9 cellular contexts compared by ENCODE assay signal in genomic region chr6:29647927-29648642, GRCh38. TPM values are rescaled to one million over a fixed set of nuclear protein-coding genes. Genes with fewer than 3 reads are reported as not detected.
DNase-seq lines count a peak whose midpoint lies in the region; ATAC-seq, FAIRE-seq and TF ChIP-seq lines count a peak whose summit lies in the region.
"Had no signal": no experiment of that assay in that cellular context is flagged by ENCODE, and none has a peak within 500 bp of the region (broad histone marks: within the 10 kb centered on the region; RNA-seq: fewer than 3 reads in every experiment).

No MANE protein-coding gene starts in this region.

- ATAC-seq in left cardiac atrium (no peak), mucosa of descending colon (no peak), GM21360 (IDR thresholded peaks at IDR 0.05; ENCODE audit: unreplicated experiment) (no peak), HG03025 (IDR thresholded peaks at IDR 0.05; ENCODE audit: low FRiP score, unreplicated experiment) (no peak)

- H3K4ac ChIP-seq in H1 (replicated peaks; ENCODE audit: insufficient read length, low read depth, low read length): no peak overlapping the region

- H3K14ac ChIP-seq in H1 (ENCODE audit: insufficient read length): no peak overlapping the region

- TF ChIP-seq POLR2A in H1 (IDR thresholded peaks at IDR 0.05; ENCODE audit: control extremely low read depth in 1 of 2, low read depth in 2 of 2, low read length in 2 of 2): no peak
- TF ChIP-seq POLR2A in stomach (IDR thresholded peaks at IDR 0.05): no peak

- H2AK5ac ChIP-seq in H1 (ENCODE audit: low read depth, low read length): no peak overlapping the region

- no peak overlapping the region for H2BK12ac ChIP-seq in H1 (ENCODE audit: low read depth, low read length)

- H2BK15ac ChIP-seq in H1 (ENCODE audit: low read length): no peak overlapping the region

- H3K36me3 ChIP-seq in cardiac muscle cell: no peaks in the 10 kb centered on the region
- no peaks in the 10 kb centered on the region for H3K36me3 ChIP-seq in H1 (ENCODE audit: control insufficient read depth in 2 of 4, insufficient read depth in 4 of 4, low read length in 3 of 4)
- no peaks in the 10 kb centered on the region for H3K36me3 ChIP-seq in stomach
- no peaks in the 10 kb centered on the region for H3K36me3 ChIP-seq in mucosa of descending colon (ENCODE audit: low read depth)

- no peak overlapping the region for H4K5ac ChIP-seq in H1 (ENCODE audit: insufficient read length, low read depth, low read length)

- no peak for TF ChIP-seq EP300 in H1 (IDR thresholded peaks at IDR 0.05; ENCODE audit: borderline replicate concordance in 1 of 2, low read depth in 2 of 2, low read length in 2 of 2)
- no peak for TF ChIP-seq EP300 in stomach (IDR thresholded peaks at IDR 0.05)

- H2AFZ ChIP-seq in H1 (ENCODE audit: low read length): no peak overlapping the region

- no peaks in the 10 kb centered on the region for H3K79me2 ChIP-seq in H1 (ENCODE audit: control insufficient read depth in 1 of 2, insufficient read depth in 2 of 2, low read length in 2 of 2)

- intact Hi-C loops in left cardiac atrium (cut with DNase I) (loop anchor here in 1 of 2 donors (10.0 kb wide), 1 partner anchor 187 kb away; no protein-coding TSS in a partner anchor), stomach (cut with DNase I; ENCODE audit: low total_unique reads) (no loop called here), mucosa of descending colon (cut with DNase I, micrococcal nuclease) (no loop called here)

- H3K9me3 ChIP-seq in cardiac muscle cell (ENCODE audit: low read depth): no peaks in the 10 kb centered on the region
- H3K9me3 ChIP-seq in H1 (ENCODE audit: insufficient read depth in 2 of 2, low read depth in 1 of 2, low read length in 1 of 2): no peaks in the 10 kb centered on the region
- no peaks in the 10 kb centered on the region for H3K9me3 ChIP-seq in stomach
- no peaks in the 10 kb centered on the region for H3K9me3 ChIP-seq in mucosa of descending colon

- no peaks in the 10 kb centered on the region for H4K20me1 ChIP-seq in H1 (replicated peaks in 1 of 2; ENCODE audit: control insufficient read depth in 1 of 2, insufficient read depth in 2 of 2, low read length in 2 of 2)

- POLR2A ChIA-PET in H1 (lab: Charles Lee; ENCODE audit: partially characterized antibody): interaction anchor here (0.9 to 7.7 kb wide), 6 partner anchors 9 to 48 kb away, joined by 3 to 78 read pairs (median 4); partner anchors contain the start of gene GABBR1

- peak; percentile 56 to 59 for DNase-seq in cardiac muscle cell (ENCODE audit: low read depth in 1 of 2, low spot score in 1 of 2)
- no peak for DNase-seq in left cardiac atrium
- peak; percentile 30 for DNase-seq in NCI-H460 (ENCODE audit: extremely low read depth, low read depth)
- DNase-seq in H1 (ENCODE audit: low read depth in 1 of 2, low spot score in 2 of 2): no peak
- no peak for DNase-seq in stomach
- no peak for DNase-seq in mucosa of descending colon
- DNase-seq: activated naive CD8-positive, alpha-beta T cell treated with anti-CD3 and anti-CD28 coated beads, Interleukin-2, amount 10 ng/mL, durations not matched to agents 7 days and 5 days had no signal

- peak; percentile 91 to 95 for TF ChIP-seq RAD21 in H1 (IDR thresholded peaks at IDR 0.05 in 1 of 2, conservative IDR thresholded peaks at IDR 0.05 in 1 of 2; ENCODE audit: low read depth in 2 of 2, low read length in 2 of 2)

- H3K18ac ChIP-seq in H1 (ENCODE audit: extremely low read depth, low read length): no peak overlapping the region

- CTCF ChIA-PET in H1 (lab: Charles Lee; ENCODE audit: partially characterized antibody): interaction anchor here (0.7 to 33.1 kb wide), 19 partner anchors 8 to 212 kb away, joined by 3 to 658 read pairs (median 5); partner anchors contain the start of genes GABBR1, MOG and ZFP57

- H2BK20ac ChIP-seq in H1 (ENCODE audit: low read length): no peak overlapping the region

- 86% methylated on average over 23 of the region's 23 CpGs; no CpG with 5 or more reads in 1 of the 2 experiments for WGBS in H1 (ENCODE audit: extremely low coverage in 1 of 2, insufficient coverage in 1 of 2, insufficient read length in 1 of 2, insufficient replicate concordance in 2 of 2, low coverage in 1 of 2, low lambda C conversion rate in 2 of 2, missing lambda C conversion rate in 1 of 2), 2 experiments
- WGBS in stomach, 5 donors: 86 to 92% (median 91%) methylated on average over 23 of the region's 23 CpGs

- no peaks in the 10 kb centered on the region for H3K23me2 ChIP-seq in H1 (ENCODE audit: low read depth, low read length)

- no peak overlapping the region for H3K56ac ChIP-seq in H1 (replicated peaks; ENCODE audit: insufficient read length, low read depth, low read length)

- H4K91ac ChIP-seq in H1 (replicated peaks; ENCODE audit: insufficient read length, low read length): no peak overlapping the region

- H3K27me3 ChIP-seq in cardiac muscle cell (no peaks in the 10 kb centered on the region), H1 (replicated peaks in 1 of 4; ENCODE audit: control insufficient read depth in 3 of 4, extremely low read depth in 1 of 4, insufficient read depth in 3 of 4, low read length in 3 of 4) (no peaks in the 10 kb centered on the region), stomach (no peaks in the 10 kb centered on the region)

- no peak overlapping the region for H3K9ac ChIP-seq in H1 (replicated peaks in 1 of 4; ENCODE audit: extremely low read depth in 1 of 4, low read depth in 3 of 4, low read length in 3 of 4)

- H3K4me1 ChIP-seq in cardiac muscle cell (ENCODE audit: low read depth) (peaks cover 2% of the 10 kb centered on the region), H1 (replicated peaks in 1 of 4; ENCODE audit: control insufficient read depth in 3 of 4, insufficient read depth in 4 of 4, low read length in 3 of 4) (peaks cover 3 to 15% (median 9%) of the 10 kb centered on the region in 4 experiments; a peak in 6 of 7 replicates), stomach (peaks cover 3 to 14% (median 7%) of the 10 kb centered on the region in 4 donors), mucosa of descending colon (ENCODE audit: low read depth) (no peaks in the 10 kb centered on the region)

- H2BK5ac ChIP-seq in H1 (ENCODE audit: low read depth, low read length): no peak overlapping the region

- peak; percentile 72 for TF ChIP-seq CTCF in cardiac muscle cell (IDR thresholded peaks at IDR 0.05; ENCODE audit: low read depth, low read length)
- TF ChIP-seq CTCF in H1 (IDR thresholded peaks at IDR 0.05; ENCODE audit: control extremely low read depth in 1 of 3, insufficient read depth in 1 of 3, low read depth in 1 of 3, low read length in 3 of 3): peak in 2 of 3 experiments; percentile 68 to 86; a peak in 3 of 4 replicates
- peak in 5 of 7 experiments; percentile 11 to 39 (median 17) for TF ChIP-seq CTCF in stomach (IDR thresholded peaks at IDR 0.05)
- TF ChIP-seq CTCF in mucosa of descending colon (IDR thresholded peaks at IDR 0.05): no peak

- H3K23ac ChIP-seq in H1 (ENCODE audit: insufficient read length): no peak overlapping the region

- peak; percentile 90 for FAIRE-seq in H1 (lab: Jason Lieb, UNC)

- H3K27ac ChIP-seq in cardiac muscle cell (no peak overlapping the region), H1 (ENCODE audit: low read depth, low read length) (no peak overlapping the region), stomach (no peak overlapping the region)

- no peaks in the 10 kb centered on the region for H3K79me1 ChIP-seq in H1 (ENCODE audit: low read depth, low read length)

- H2BK120ac ChIP-seq in H1 (replicated peaks; ENCODE audit: low read depth, low read length): no peak overlapping the region

- no peak overlapping the region for H3K4me2 ChIP-seq in H1 (ENCODE audit: insufficient read depth in 1 of 2, low read depth in 2 of 2, low read length in 2 of 2)

- no peak overlapping the region for H3K4me3 ChIP-seq in cardiac muscle cell
- H3K4me3 ChIP-seq in H1 (ENCODE audit: extremely low read depth in 1 of 4, insufficient read depth in 2 of 4, low read depth in 3 of 4, low read length in 4 of 4): no peak overlapping the region
- no peak overlapping the region for H3K4me3 ChIP-seq in stomach
- H3K4me3 ChIP-seq in mucosa of descending colon: no peak overlapping the region

- H4K8ac ChIP-seq in H1 (ENCODE audit: extremely low read depth, insufficient read depth, low read length): no peak overlapping the region

RNA-seq across cellular contexts. Expression of gene MOG, which starts 8.8 kb away (rescaled TPM):
- total RNA-seq in cardiac muscle cell (1.3 and 1.8 TPM in 2 replicates), left cardiac atrium (1 to 10 TPM; 1.7 to 3.5 TPM), stomach (not detected), mucosa of descending colon (not detected)
- polyA plus RNA-seq in cardiac muscle cell (2.4 and 2.9 TPM in 2 replicates), H1 (2011; rRNA removed) (0.17 and 0.19 TPM in 2 replicates), stomach (not detected)
- total RNA-seq in NCI-H460 (2014; rRNA removed; shearing (Covaris generic)): not detected in 2 replicates
- polyA plus RNA-seq in NCI-H460 (2014; cell fraction: nucleus; rRNA removed): not detected in 2 replicates
- total RNA-seq in H1 (2021; fragmentation: NEBNext Ultra II Directional; extraction: Animal tissue kit (Norgen Biotek cat#: 25700)): 0.31 and 0.86 TPM in 2 replicates
- 0.43 TPM for polyA plus RNA-seq in H1 (2011; cell fraction: cytosol; rRNA removed)
- polyA plus RNA-seq in H1 (2011; cell fraction: nucleus; rRNA removed): 0.36 TPM
- 0.19 to 0.36 TPM (median 0.33 TPM) in 4 replicates for polyA plus RNA-seq in H1 (2012, experiment 1 of 2)
- 0.28 TPM for polyA plus RNA-seq in H1 (2012, experiment 2 of 2)
- 0.26 TPM for polyA plus RNA-seq in H1 (2013, experiment 1 of 2)
- 0.35 TPM for polyA plus RNA-seq in H1 (2013, experiment 2 of 2)
- polyA minus RNA-seq in H1 (2011; rRNA and poly(A)+ RNA removed): 0.07 and 0.47 TPM in 2 replicates
- polyA minus RNA-seq in H1 (2011; cell fraction: cytosol; rRNA and poly(A)+ RNA removed): not detected
- polyA minus RNA-seq in H1 (2011; cell fraction: nucleus; rRNA and poly(A)+ RNA removed): 1.6 TPM
- total RNA-seq: activated naive CD8-positive, alpha-beta T cell treated with anti-CD3 and anti-CD28 coated beads, Interleukin-2, amount 10 ng/mL, durations not matched to agents 7 days and 5 days had no signal

RNA-seq across cellular contexts. Expression of gene GABBR1, which starts 15.1 kb away (rescaled TPM):
- total RNA-seq in cardiac muscle cell: 50.2 and 101 TPM in 2 replicates
- 67.0 and 113 TPM in 2 replicates for polyA plus RNA-seq in cardiac muscle cell
- total RNA-seq in left cardiac atrium: 10 to 100 TPM; 22.4 to 32.7 TPM
- 5.7 and 6.1 TPM in 2 replicates for total RNA-seq in NCI-H460 (2014; rRNA removed; shearing (Covaris generic))
- 26.2 and 28.8 TPM in 2 replicates for polyA plus RNA-seq in NCI-H460 (2014; cell fraction: nucleus; rRNA removed)
- total RNA-seq in H1 (2021; fragmentation: NEBNext Ultra II Directional; extraction: Animal tissue kit (Norgen Biotek cat#: 25700)): 67.8 and 75.9 TPM in 2 replicates
- 78.3 and 86.7 TPM in 2 replicates for polyA plus RNA-seq in H1 (2011; rRNA removed)
- 59.9 TPM for polyA plus RNA-seq in H1 (2011; cell fraction: cytosol; rRNA removed)
- polyA plus RNA-seq in H1 (2011; cell fraction: nucleus; rRNA removed): 315 TPM
- 55.4 to 76.8 TPM (median 71.2 TPM) in 4 replicates for polyA plus RNA-seq in H1 (2012, experiment 1 of 2)
- 19.6 TPM for polyA plus RNA-seq in H1 (2012, experiment 2 of 2)
- 58.3 TPM for polyA plus RNA-seq in H1 (2013, experiment 1 of 2)
- 52.1 TPM for polyA plus RNA-seq in H1 (2013, experiment 2 of 2)
- 73.3 and 88.3 TPM in 2 replicates for polyA minus RNA-seq in H1 (2011; rRNA and poly(A)+ RNA removed)
- polyA minus RNA-seq in H1 (2011; cell fraction: cytosol; rRNA and poly(A)+ RNA removed): 25.2 TPM
- polyA minus RNA-seq in H1 (2011; cell fraction: nucleus; rRNA and poly(A)+ RNA removed): 118 TPM
- total RNA-seq in stomach: 100 to 1,000 TPM in 1 of 5 donors, 10 to 100 TPM in 4; 29.3 to 101 (median 38.7) TPM
- polyA plus RNA-seq in stomach: 10 to 100 TPM in 1 of 3 donors, 1 to 10 TPM in 2; 4.5 to 22.0 (median 6.3) TPM
- total RNA-seq in mucosa of descending colon: 10 to 100 TPM; 12.2 to 62.5 (median 21.8) TPM

RNA-seq across cellular contexts. Expression of gene ZFP57, which starts 32.9 kb away (rescaled TPM):
- total RNA-seq in cardiac muscle cell: 4.1 and 4.9 TPM in 2 replicates
- polyA plus RNA-seq in cardiac muscle cell: 3.5 and 6.7 TPM in 2 replicates
- total RNA-seq in left cardiac atrium: under 1 TPM; 0.24 to 0.50 TPM
- total RNA-seq in NCI-H460 (2014; rRNA removed; shearing (Covaris generic)): not detected in 2 replicates
- not detected in 2 replicates for polyA plus RNA-seq in NCI-H460 (2014; cell fraction: nucleus; rRNA removed)
- total RNA-seq in H1 (2021; fragmentation: NEBNext Ultra II Directional; extraction: Animal tissue kit (Norgen Biotek cat#: 25700)): 1.2 TPM in 2 replicates
- 0.85 and 1.0 TPM in 2 replicates for polyA plus RNA-seq in H1 (2011; rRNA removed)
- 1.4 TPM for polyA plus RNA-seq in H1 (2011; cell fraction: cytosol; rRNA removed)
- polyA plus RNA-seq in H1 (2011; cell fraction: nucleus; rRNA removed): 1.7 TPM
- polyA plus RNA-seq in H1 (2012, experiment 1 of 2): 0.64 to 1.1 TPM (median 0.75 TPM) in 4 replicates
- polyA plus RNA-seq in H1 (2012, experiment 2 of 2): 0.43 TPM
- 0.63 TPM for polyA plus RNA-seq in H1 (2013, experiment 1 of 2)
- polyA plus RNA-seq in H1 (2013, experiment 2 of 2): 0.68 TPM
- 0.63 and 0.98 TPM in 2 replicates for polyA minus RNA-seq in H1 (2011; rRNA and poly(A)+ RNA removed)
- polyA minus RNA-seq in H1 (2011; cell fraction: cytosol; rRNA and poly(A)+ RNA removed): 0.73 TPM
- polyA minus RNA-seq in H1 (2011; cell fraction: nucleus; rRNA and poly(A)+ RNA removed): 0.50 TPM
- not detected for total RNA-seq in stomach
- under 1 TPM in 1 of 3 donors, not detected in 2; 0.08 TPM for polyA plus RNA-seq in stomach
- total RNA-seq in mucosa of descending colon: not detected

Comparison
In these comparisons a context has a peak if more than half of its experiments do, and no peak if none do; other contexts are left out.
1. DNase-seq: peak in cardiac muscle cell (2 of 2) and NCI-H460 (single experiment); none in left cardiac atrium (single experiment), H1 (0 of 2), stomach (single experiment) and mucosa of descending colon (0 of 3).